ENCODE assay signal across 10 cellular contexts in the genomic region with DNA sequence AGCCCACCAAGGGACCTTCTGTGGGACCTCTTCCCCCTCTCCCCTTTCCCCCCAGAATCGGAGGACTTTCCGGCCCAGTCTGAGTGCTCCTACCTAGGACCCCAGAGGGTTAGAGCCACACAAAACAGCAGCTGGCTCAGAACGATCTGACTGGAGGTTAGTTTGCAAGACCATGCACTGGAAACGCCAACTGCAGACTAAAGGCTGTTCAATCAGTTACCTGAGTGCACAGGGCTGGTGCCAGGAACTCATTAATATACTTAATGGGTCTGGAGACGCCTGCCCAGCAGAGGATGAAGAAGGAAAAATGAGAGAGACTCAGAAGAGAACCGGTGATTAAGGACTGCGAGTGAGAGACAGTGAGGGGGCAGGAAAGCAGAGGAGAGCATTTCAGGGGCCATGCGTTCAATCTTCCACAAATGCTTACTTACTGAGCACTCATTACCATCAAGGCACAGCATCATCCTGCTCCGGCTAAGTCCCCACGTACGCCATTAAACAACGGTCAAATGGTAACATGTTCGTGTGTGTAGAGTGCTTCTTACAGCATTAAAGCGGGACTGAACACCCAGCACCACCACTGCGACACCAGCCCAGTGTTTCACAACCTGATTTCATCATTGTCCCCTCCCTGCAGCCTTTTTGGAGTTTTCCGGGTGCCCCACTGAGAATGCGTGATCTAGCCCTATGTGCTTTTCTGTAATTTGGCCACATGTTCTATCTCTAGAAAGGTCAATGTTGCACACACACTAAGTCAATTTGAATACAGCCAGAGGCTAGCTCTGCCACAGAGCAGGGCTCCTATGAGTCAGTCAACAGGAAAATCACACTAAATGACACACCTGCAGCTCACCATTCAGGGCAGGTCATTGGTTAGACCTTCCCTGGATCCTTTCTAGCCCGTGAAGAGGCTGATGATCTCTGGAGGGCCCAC. TPM values are rescaled to one million over a fixed set of nuclear protein-coding genes. Genes with fewer than 3 reads are reported as not detected.
DNase-seq lines count a peak whose midpoint lies in the region; ATAC-seq and TF ChIP-seq lines count a peak whose summit lies in the region.
"Had no signal": no experiment of that assay in that cellular context is flagged by ENCODE, and none has a peak within 500 bp of the region (broad histone marks: within the 10 kb centered on the region; RNA-seq: fewer than 3 reads in every experiment).

No MANE protein-coding gene starts in this region.

- no peak overlapping the region for H3K4me3 Mint-ChIP-seq in dendritic cell treated with granulocyte-macrophage colony-stimulating factor and Interleukin-4, amounts not matched to agents 40 ng/mL and 50 ng/mL, for 4 days
- peak overlapping the region; percentile 60 for H3K4me3 Mint-ChIP-seq in nephron progenitor cell

- H3K27ac ChIP-seq in PC-3 (ENCODE audit: low read length): peak overlapping the region; percentile 97
- H3K27ac ChIP-seq: ascending aorta had no signal

- peaks cover 87% of the 10 kb centered on the region for H4K20me1 ChIP-seq in PC-3 (ENCODE audit: low read length)

- peaks cover 55% of the 10 kb centered on the region for H3K4me1 ChIP-seq in PC-3 (ENCODE audit: insufficient read depth, low read length)

- no peaks in the 10 kb centered on the region for H3K9me3 ChIP-seq in PC-3 (ENCODE audit: low read length)
- H3K9me3 ChIP-seq: ascending aorta had no signal

- peak overlapping the region; percentile 25 for H3K27ac Mint-ChIP-seq in dendritic cell treated with granulocyte-macrophage colony-stimulating factor and Interleukin-4, amounts not matched to agents 40 ng/mL and 50 ng/mL, for 4 days
- H3K27ac Mint-ChIP-seq in nephron progenitor cell: peak overlapping the region; percentile 97

- ATAC-seq in PC-3 (peak; percentile 36), HG03280 (IDR thresholded peaks at IDR 0.05; ENCODE audit: unreplicated experiment) (no peak)

- H3K36me3 ChIP-seq in PC-3 (ENCODE audit: low read depth, low read length): peaks cover 87% of the 10 kb centered on the region

- H3K9me2 ChIP-seq in PC-3 (replicated peaks; ENCODE audit: low read length): no peaks in the 10 kb centered on the region

- TF ChIP-seq CTCF in PC-3 (conservative IDR thresholded peaks at IDR 0.05; ENCODE audit: low read depth, low read length) (no peak), nephron progenitor cell (IDR thresholded peaks at IDR 0.05) (no peak)

- peak; percentile 20 for TF ChIP-seq POLR2A in GM19193 (IDR thresholded peaks at IDR 0.05; ENCODE audit: extremely low read depth, insufficient read depth, insufficient read length)

- peaks cover 65% of the 10 kb centered on the region for H3F3A ChIP-seq in PC-3 (ENCODE audit: low read length, unreplicated experiment)

- peaks cover 98% of the 10 kb centered on the region for H3K36me3 Mint-ChIP-seq in dendritic cell treated with granulocyte-macrophage colony-stimulating factor and Interleukin-4, amounts not matched to agents 40 ng/mL and 50 ng/mL, for 4 days (ENCODE audit: low read depth)
- H3K36me3 Mint-ChIP-seq in nephron progenitor cell (ENCODE audit: low read depth): peaks cover 93% of the 10 kb centered on the region

- peak; percentile 75 for DNase-seq in PC-3
- DNase-seq in nephron progenitor cell: no peak
- DNase-seq in anterior cingulate cortex (lab: John Stamatoyannopoulos, UW): no peak
- DNase-seq in C1 segment of cervical spinal cord (lab: John Stamatoyannopoulos, UW): no peak
- DNase-seq in NCI-H1092 treated with DMSO at 0.1 percent for 48 hours (lab: John Stamatoyannopoulos, UW): no peak
- DNase-seq: Right ventricle myocardium superior had no signal

- intact Hi-C loops in PC-3 (cut with micrococcal nuclease): loop anchor here (5.0 kb wide), 1 partner anchor 116 kb away; no protein-coding TSS in a partner anchor
- intact Hi-C loops in dendritic cell treated with granulocyte-macrophage colony-stimulating factor and Interleukin-4, amounts not matched to agents 40 ng/mL and 50 ng/mL, for 4 days (cut with micrococcal nuclease): loop anchor here (10.0 kb wide), 1 partner anchor 446 kb away; no protein-coding TSS in a partner anchor

- no peak overlapping the region for H2AFZ ChIP-seq in PC-3 (ENCODE audit: low read length)

- H3K9ac ChIP-seq in PC-3 (ENCODE audit: low read length): no peak overlapping the region

- H3K27me3 ChIP-seq in PC-3 (ENCODE audit: low read length): no peaks in the 10 kb centered on the region
- H3K27me3 ChIP-seq: ascending aorta had no signal

- POLR2A ChIA-PET in PC-3 (lab: Charles Lee; ENCODE audit: unreplicated experiment): no interaction called here

- no peaks in the 10 kb centered on the region for H3K27me3 Mint-ChIP-seq in dendritic cell treated with granulocyte-macrophage colony-stimulating factor and Interleukin-4, amounts not matched to agents 40 ng/mL and 50 ng/mL, for 4 days
- H3K27me3 Mint-ChIP-seq in nephron progenitor cell (ENCODE audit: low read depth, poor library complexity): no peaks in the 10 kb centered on the region

- H3K79me2 ChIP-seq in PC-3 (ENCODE audit: low read length): peaks cover 92% of the 10 kb centered on the region

- H3K9me3 Mint-ChIP-seq in dendritic cell treated with granulocyte-macrophage colony-stimulating factor and Interleukin-4, amounts not matched to agents 40 ng/mL and 50 ng/mL, for 4 days: no peaks in the 10 kb centered on the region
- H3K9me3 Mint-ChIP-seq in nephron progenitor cell: no peaks in the 10 kb centered on the region

- H3K4me3 ChIP-seq in PC-3 (ENCODE audit: low read length): no peak overlapping the region
- H3K4me3 ChIP-seq: ascending aorta had no signal

- H3K4me1 Mint-ChIP-seq in dendritic cell treated with granulocyte-macrophage colony-stimulating factor and Interleukin-4, amounts not matched to agents 40 ng/mL and 50 ng/mL, for 4 days (ENCODE audit: low read depth): peaks cover 77% of the 10 kb centered on the region
- peaks cover 83% of the 10 kb centered on the region for H3K4me1 Mint-ChIP-seq in nephron progenitor cell

- BruUV-seq in PC-3 (replicated peaks; lab: Mats Ljungman, UMichigan): no TSS peak

- H3K4me2 ChIP-seq in PC-3 (ENCODE audit: low read length): peak overlapping the region; percentile 84

- CTCF ChIA-PET in PC-3 (lab: Charles Lee): interaction anchor here (0.6 to 0.9 kb wide), 2 partner anchors 12 to 134 kb away, joined by 3 to 6 read pairs; no protein-coding TSS in a partner anchor

RNA-seq across cellular contexts. Expression of gene ENO1, which starts 7.6 kb away (rescaled TPM):
- 3,669 and 3,712 TPM in 2 replicates for total RNA-seq in PC-3 (2014; rRNA removed)

RNA-seq across cellular contexts. Expression of gene RERE, which starts 53.4 kb away (rescaled TPM):
- 24.2 and 45.2 TPM in 2 replicates for total RNA-seq in PC-3 (2014; rRNA removed)
